In genomic region chr6:161459008-161459407, GRCh38 we compare ENCODE assay signal across 20 cellular contexts.
DNase-seq lines count a peak whose midpoint lies in the region; TF ChIP-seq lines count a peak whose summit lies in the region.
"Had no signal": no experiment of that assay in that cellular context is flagged by ENCODE, and none has a peak within 500 bp of the region (broad histone marks: within the 10 kb centered on the region; RNA-seq: fewer than 3 reads in every experiment).

No MANE protein-coding gene starts in this region.

- H3K36me3 Mint-ChIP-seq in activated CD4-positive, alpha-beta memory T cell treated with anti-CD3 and anti-CD28 coated beads, Interleukin-2, amount 10 ng/mL, durations not matched to agents 7 days and 5 days (ENCODE audit: low read depth), result no peaks in the 10 kb centered on the region
- H3K36me3 Mint-ChIP-seq in activated CD4-positive, alpha-beta memory T cell treated with anti-CD3 and anti-CD28 coated beads for 36 hours, result no peaks in the 10 kb centered on the region
- no peaks in the 10 kb centered on the region for H3K36me3 Mint-ChIP-seq in endodermal cell (ENCODE audit: low read depth)
- peaks cover 2% of the 10 kb centered on the region for H3K36me3 Mint-ChIP-seq in neural progenitor cell

- H3K27ac Mint-ChIP-seq in activated CD4-positive, alpha-beta memory T cell treated with anti-CD3 and anti-CD28 coated beads, Interleukin-2, amount 10 ng/mL, durations not matched to agents 7 days and 5 days, result no peak overlapping the region
- no peak overlapping the region for H3K27ac Mint-ChIP-seq in activated CD4-positive, alpha-beta memory T cell treated with anti-CD3 and anti-CD28 coated beads for 36 hours
- peak overlapping the region; percentile 84 for H3K27ac Mint-ChIP-seq in endodermal cell
- H3K27ac Mint-ChIP-seq in neural progenitor cell, result no peak overlapping the region
- H3K27ac Mint-ChIP-seq: B cell had no signal

- H3F3A ChIP-seq in MM.1S (ENCODE audit: insufficient read depth, low read length) (no peaks in the 10 kb centered on the region), neural progenitor cell (ENCODE audit: low read depth) (no peaks in the 10 kb centered on the region)

- H3K9me2 ChIP-seq in MM.1S (replicated peaks; ENCODE audit: insufficient read depth, low read length), result no peaks in the 10 kb centered on the region

- TF ChIP-seq POLR2A in vagina (IDR thresholded peaks at IDR 0.05), result no peak

- H3K4me3 ChIP-seq in MM.1S (ENCODE audit: low read length), result no peak overlapping the region
- no peak overlapping the region for H3K4me3 ChIP-seq in endodermal cell (ENCODE audit: low read length)
- H3K4me3 ChIP-seq in vagina, result no peak overlapping the region
- H3K4me3 ChIP-seq in neural progenitor cell, result no peak overlapping the region
- H3K4me3 ChIP-seq: K562, MG63, mucosa of descending colon, sigmoid colon, upper lobe of right lung had no signal

- intact Hi-C loops in activated CD4-positive, alpha-beta memory T cell treated with anti-CD3 and anti-CD28 coated beads for 36 hours (cut with micrococcal nuclease), result no loop called here
- intact Hi-C loops in vagina (cut with DNase I), result no loop called here

- CTCF ChIA-PET in activated CD4-positive, alpha-beta memory T cell treated with anti-CD3 and anti-CD28 coated beads, Interleukin-2, amount 10 ng/mL, durations not matched to agents 7 days and 5 days (lab: Charles Lee), result interaction anchor here (1.1 to 1.5 kb wide), 2 partner anchors 27 to 41 kb away, joined by 5 to 6 read pairs; no protein-coding TSS in a partner anchor
- CTCF ChIA-PET in activated CD4-positive, alpha-beta memory T cell treated with anti-CD3 and anti-CD28 coated beads for 36 hours (lab: Charles Lee), result interaction anchor here (1.3 kb wide), 2 partner anchors 14 to 41 kb away, joined by 3 to 5 read pairs; no protein-coding TSS in a partner anchor

- TF ChIP-seq CTCF in MM.1S (IDR thresholded peaks at IDR 0.05; ENCODE audit: low read length), result no peak
- no peak for TF ChIP-seq CTCF in endodermal cell (conservative IDR thresholded peaks at IDR 0.05)
- no peak for TF ChIP-seq CTCF in vagina (IDR thresholded peaks at IDR 0.05)
- no peak for TF ChIP-seq CTCF in neural progenitor cell (IDR thresholded peaks at IDR 0.05)

- H3K9ac ChIP-seq in MM.1S (ENCODE audit: low read length) (no peak overlapping the region), endodermal cell (ENCODE audit: extremely low read depth, low read length, poor library complexity, severe bottlenecking) (no peak overlapping the region), neural progenitor cell (no peak overlapping the region)

- H3K27me3 Mint-ChIP-seq in activated CD4-positive, alpha-beta memory T cell treated with anti-CD3 and anti-CD28 coated beads, Interleukin-2, amount 10 ng/mL, durations not matched to agents 7 days and 5 days, result no peaks in the 10 kb centered on the region
- H3K27me3 Mint-ChIP-seq in activated CD4-positive, alpha-beta memory T cell treated with anti-CD3 and anti-CD28 coated beads for 36 hours, result no peaks in the 10 kb centered on the region
- H3K27me3 Mint-ChIP-seq in endodermal cell (ENCODE audit: insufficient read depth) (no peaks in the 10 kb centered on the region), neural progenitor cell (ENCODE audit: insufficient read depth, low read depth) (peaks cover 2% of the 10 kb centered on the region)
- H3K27me3 Mint-ChIP-seq: B cell had no signal

- peak; percentile 21 for DNase-seq in activated CD4-positive, alpha-beta memory T cell treated with anti-CD3 and anti-CD28 coated beads, Interleukin-2, amount 10 ng/mL, durations not matched to agents 7 days and 5 days
- DNase-seq in activated CD4-positive, alpha-beta memory T cell treated with anti-CD3 and anti-CD28 coated beads for 36 hours, result no peak
- DNase-seq in MM.1S (peak; percentile 62), endodermal cell (no peak), renal cortical epithelial cell (ENCODE audit: low read depth) (peak; percentile 31), vagina (ENCODE audit: extremely low spot score in 2 of 2) (no peak), neural progenitor cell (ENCODE audit: low spot score) (no peak)
- no peak for DNase-seq in central memory CD4-positive, alpha-beta T cell
- DNase-seq: cortex of kidney; DMS79; GOT3; MG63; mucosa of descending colon; NCI-H2107; NCI-H526; sigmoid colon; stimulated activated CD8-positive, alpha-beta memory T cell treated with anti-CD3 and anti-CD28 coated beads, Interleukin-4, amount 100 ng/mL, for 48 hours; upper lobe of right lung had no signal

- 83 to 88% methylated on average over 1 of the region's 1 CpG for WGBS in endodermal cell (ENCODE audit: insufficient coverage in 1 of 2, insufficient read length in 1 of 2), 2 experiments

- peaks cover 22% of the 10 kb centered on the region for H3K4me1 Mint-ChIP-seq in activated CD4-positive, alpha-beta memory T cell treated with anti-CD3 and anti-CD28 coated beads, Interleukin-2, amount 10 ng/mL, durations not matched to agents 7 days and 5 days
- H3K4me1 Mint-ChIP-seq in activated CD4-positive, alpha-beta memory T cell treated with anti-CD3 and anti-CD28 coated beads for 36 hours (ENCODE audit: low read depth), result peaks cover 7% of the 10 kb centered on the region
- H3K4me1 Mint-ChIP-seq in endodermal cell (peaks cover 15% of the 10 kb centered on the region), neural progenitor cell (peaks cover 17% of the 10 kb centered on the region)
- H3K4me1 Mint-ChIP-seq: B cell had no signal

- H3K27me3 ChIP-seq in MM.1S (replicated peaks; ENCODE audit: insufficient read depth, low read length) (no peaks in the 10 kb centered on the region), endodermal cell (ENCODE audit: control insufficient read depth, insufficient read depth, low read length, poor library complexity, severe bottlenecking) (no peaks in the 10 kb centered on the region), vagina (no peaks in the 10 kb centered on the region), neural progenitor cell (no peaks in the 10 kb centered on the region)
- H3K27me3 ChIP-seq: MG63, sigmoid colon, upper lobe of right lung had no signal

- H3K9me3 ChIP-seq in MM.1S (replicated peaks; ENCODE audit: insufficient read depth, low read length) (no peaks in the 10 kb centered on the region), endodermal cell (ENCODE audit: control insufficient read depth, low read length) (no peaks in the 10 kb centered on the region), vagina (no peaks in the 10 kb centered on the region), neural progenitor cell (ENCODE audit: low read depth) (no peaks in the 10 kb centered on the region)
- H3K9me3 ChIP-seq: MG63, mucosa of descending colon, sigmoid colon, upper lobe of right lung had no signal

- H3K27ac ChIP-seq in MM.1S (ENCODE audit: low read length) (peak overlapping the region; percentile 31; the same call in 1 of the 2 replicates), endodermal cell (ENCODE audit: low read depth, low read length) (no peak overlapping the region), vagina (no peak overlapping the region), neural progenitor cell (no peak overlapping the region)
- H3K27ac ChIP-seq: sigmoid colon, upper lobe of right lung had no signal

- no peaks in the 10 kb centered on the region for H3K79me2 ChIP-seq in MM.1S (ENCODE audit: low read length)
- no peaks in the 10 kb centered on the region for H3K79me2 ChIP-seq in neural progenitor cell (ENCODE audit: low read depth)

- H4K20me1 ChIP-seq in MM.1S (ENCODE audit: insufficient read depth, low read length) (no peaks in the 10 kb centered on the region), neural progenitor cell (ENCODE audit: low read depth) (no peaks in the 10 kb centered on the region)

- H3K4me2 ChIP-seq in MM.1S (ENCODE audit: low read depth, low read length), result no peak overlapping the region
- H3K4me2 ChIP-seq in neural progenitor cell, result no peak overlapping the region

- POLR2A ChIA-PET in activated CD4-positive, alpha-beta memory T cell treated with anti-CD3 and anti-CD28 coated beads, Interleukin-2, amount 10 ng/mL, durations not matched to agents 7 days and 5 days (lab: Charles Lee), result no interaction called here
- POLR2A ChIA-PET in activated CD4-positive, alpha-beta memory T cell treated with anti-CD3 and anti-CD28 coated beads for 36 hours (lab: Charles Lee), result no interaction called here

- H2AFZ ChIP-seq in MM.1S (ENCODE audit: low read length) (no peak overlapping the region), neural progenitor cell (replicated peaks) (no peak overlapping the region)

- H3K4me3 Mint-ChIP-seq in activated CD4-positive, alpha-beta memory T cell treated with anti-CD3 and anti-CD28 coated beads, Interleukin-2, amount 10 ng/mL, durations not matched to agents 7 days and 5 days, result no peak overlapping the region
- H3K4me3 Mint-ChIP-seq in activated CD4-positive, alpha-beta memory T cell treated with anti-CD3 and anti-CD28 coated beads for 36 hours, result no peak overlapping the region
- H3K4me3 Mint-ChIP-seq in endodermal cell, result no peak overlapping the region
- no peak overlapping the region for H3K4me3 Mint-ChIP-seq in neural progenitor cell
- H3K4me3 Mint-ChIP-seq: B cell had no signal

- H3K36me3 ChIP-seq in MM.1S (replicated peaks; ENCODE audit: insufficient read depth, low read length), result no peaks in the 10 kb centered on the region
- H3K36me3 ChIP-seq in endodermal cell (ENCODE audit: control insufficient read depth, insufficient read depth, low read length), result no peaks in the 10 kb centered on the region
- no peaks in the 10 kb centered on the region for H3K36me3 ChIP-seq in vagina
- H3K36me3 ChIP-seq in neural progenitor cell, result no peaks in the 10 kb centered on the region
- H3K36me3 ChIP-seq: MG63, sigmoid colon, upper lobe of right lung had no signal

- H3K4me1 ChIP-seq in MM.1S (ENCODE audit: low read length), result no peaks in the 10 kb centered on the region
- peaks cover 5% of the 10 kb centered on the region for H3K4me1 ChIP-seq in endodermal cell (ENCODE audit: control insufficient read depth, insufficient read depth, low read length)
- no peaks in the 10 kb centered on the region for H3K4me1 ChIP-seq in vagina
- H3K4me1 ChIP-seq in neural progenitor cell, result no peaks in the 10 kb centered on the region
- H3K4me1 ChIP-seq: upper lobe of right lung had no signal

- H3K9me3 Mint-ChIP-seq in activated CD4-positive, alpha-beta memory T cell treated with anti-CD3 and anti-CD28 coated beads, Interleukin-2, amount 10 ng/mL, durations not matched to agents 7 days and 5 days, result no peaks in the 10 kb centered on the region
- no peaks in the 10 kb centered on the region for H3K9me3 Mint-ChIP-seq in activated CD4-positive, alpha-beta memory T cell treated with anti-CD3 and anti-CD28 coated beads for 36 hours
- no peaks in the 10 kb centered on the region for H3K9me3 Mint-ChIP-seq in endodermal cell
- H3K9me3 Mint-ChIP-seq in neural progenitor cell, result peaks cover 8% of the 10 kb centered on the region

Comparison
In these comparisons a context has a peak if more than half of its experiments do, and no peak if none do; other contexts are left out.
1. DNase-seq: peak in activated CD4-positive, alpha-beta memory T cell treated with anti-CD3 and anti-CD28 coated beads, Interleukin-2, amount 10 ng/mL, durations not matched to agents 7 days and 5 days (single experiment), MM.1S (single experiment) and renal cortical epithelial cell (single experiment); none in activated CD4-positive, alpha-beta memory T cell treated with anti-CD3 and anti-CD28 coated beads for 36 hours (single experiment), endodermal cell (single experiment), central memory CD4-positive, alpha-beta T cell (single experiment), vagina (0 of 2) and neural progenitor cell (single experiment).